8 cellular contexts compared by ENCODE assay signal in the genomic region with DNA sequence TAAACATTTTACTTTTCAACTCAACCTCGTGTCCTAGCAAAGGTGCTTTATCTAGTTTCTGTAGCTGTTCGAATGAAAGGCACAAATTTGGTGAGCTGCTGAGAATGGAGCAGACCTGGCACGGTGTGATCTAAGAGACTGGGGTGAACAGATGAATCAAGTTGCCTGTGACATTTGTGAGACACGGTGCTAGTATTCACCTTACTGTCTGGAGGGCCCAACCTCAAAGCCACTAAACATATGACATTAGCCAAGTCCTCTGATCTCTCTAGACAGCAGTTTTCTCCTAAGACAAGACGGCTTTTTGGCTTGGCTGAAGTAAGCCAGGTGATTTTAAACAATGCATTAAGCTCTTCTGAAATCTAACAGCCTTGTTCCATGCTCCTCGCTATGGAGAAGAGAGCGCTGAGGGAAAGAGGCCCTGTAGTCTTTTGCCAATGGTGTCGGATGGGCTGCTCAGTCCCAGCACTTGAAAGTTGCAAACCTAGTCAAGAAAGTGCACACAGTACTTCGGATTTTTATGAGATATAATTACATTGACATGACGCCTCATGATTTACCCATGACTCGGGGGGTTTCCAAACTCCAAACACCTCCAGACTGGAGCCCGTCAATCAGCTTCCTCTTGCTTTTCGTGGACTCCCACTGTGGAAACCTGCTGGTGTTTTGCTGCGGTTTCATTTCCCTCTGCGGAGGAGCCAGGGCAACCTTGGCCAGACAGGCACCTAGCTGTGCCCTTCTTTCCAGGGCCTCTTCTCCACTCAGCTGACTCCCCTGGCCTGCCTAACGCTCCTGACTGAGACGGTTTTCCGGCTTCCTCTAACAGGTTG. TPM values are rescaled to one million over a fixed set of nuclear protein-coding genes. Genes with fewer than 3 reads are reported as not detected.
DNase-seq lines count a peak whose midpoint lies in the region; ATAC-seq and TF ChIP-seq lines count a peak whose summit lies in the region.

No MANE protein-coding gene starts in this region.

- no peak for TF ChIP-seq CTCF in CD8-positive, alpha-beta T cell (IDR thresholded peaks at IDR 0.05)
- TF ChIP-seq CTCF in RWPE2 (IDR thresholded peaks at IDR 0.05; ENCODE audit: poor library complexity, severe bottlenecking) = no peak

- ATAC-seq in CD8-positive, alpha-beta T cell = peak; percentile 62
- ATAC-seq in GM21825 (IDR thresholded peaks at IDR 0.05; ENCODE audit: unreplicated experiment) (peak; percentile 22), RWPE2 (ENCODE audit: low read depth) (no peak), HG02870 (IDR thresholded peaks at IDR 0.05; ENCODE audit: unreplicated experiment) (no peak)
- ATAC-seq in naive thymus-derived CD8-positive, alpha-beta T cell = peak; percentile 52 to 68

- H3K9ac ChIP-seq in duodenal mucosa (ENCODE audit: low read depth in 1 of 2, low read length in 2 of 2) = peak overlapping the region; percentile 81 to 98

- H3K9me3 ChIP-seq in CD8-positive, alpha-beta T cell (ENCODE audit: low read length) = no peaks in the 10 kb centered on the region
- H3K9me3 ChIP-seq in RWPE2 (ENCODE audit: severe bottlenecking) = no peaks in the 10 kb centered on the region
- no peaks in the 10 kb centered on the region for H3K9me3 ChIP-seq in duodenal mucosa (ENCODE audit: control insufficient read depth in 1 of 2, low read length in 2 of 2)

- no peaks in the 10 kb centered on the region for H3K9me3 Mint-ChIP-seq in CD8-positive, alpha-beta T cell
- H3K9me3 Mint-ChIP-seq in naive thymus-derived CD8-positive, alpha-beta T cell = no peaks in the 10 kb centered on the region

- peaks cover 29% of the 10 kb centered on the region for H3K4me1 Mint-ChIP-seq in CD8-positive, alpha-beta T cell (ENCODE audit: low read depth)
- peaks cover 15 to 40% (median 30%) of the 10 kb centered on the region in 4 donors for H3K4me1 Mint-ChIP-seq in naive thymus-derived CD8-positive, alpha-beta T cell

- no peaks in the 10 kb centered on the region for H3K27me3 Mint-ChIP-seq in CD8-positive, alpha-beta T cell (ENCODE audit: low read depth)
- H3K27me3 Mint-ChIP-seq in naive thymus-derived CD8-positive, alpha-beta T cell = no peaks in the 10 kb centered on the region

- H3K36me3 ChIP-seq in CD8-positive, alpha-beta T cell (ENCODE audit: insufficient read depth, low read length) = no peaks in the 10 kb centered on the region
- H3K36me3 ChIP-seq in RWPE2 (ENCODE audit: low read depth) (peaks cover 20% of the 10 kb centered on the region), duodenal mucosa (ENCODE audit: control insufficient read depth in 1 of 2, insufficient read depth in 2 of 2, low read length in 2 of 2) (peaks cover 0 to 14% of the 10 kb centered on the region in 2 donors)

- CTCF ChIA-PET in CD8-positive, alpha-beta T cell (lab: Charles Lee) = interaction anchor here (0.7 to 8.1 kb wide), 5 partner anchors 16 to 729 kb away, joined by 3 to 95 read pairs (median 4); a partner anchor contains a TSS

- peak overlapping the region; percentile 58 for H3K27ac ChIP-seq in CD8-positive, alpha-beta T cell (ENCODE audit: low read depth, low read length)
- H3K27ac ChIP-seq in RWPE2 (ENCODE audit: poor library complexity, severe bottlenecking) (peak overlapping the region; percentile 61), duodenal mucosa (ENCODE audit: low read depth, low read length) (peak overlapping the region; percentile 64)

- peak in 4 of 7 experiments; percentile 22 to 64 (median 38) for DNase-seq in CD8-positive, alpha-beta T cell
- DNase-seq in RWPE2 (ENCODE audit: low spot score) (no peak), NCI-H187 treated with DMSO at 0.1 percent for 48 hours (lab: John Stamatoyannopoulos, UW) (no peak), NCI-H1092 treated with DMSO at 0.1 percent for 48 hours (lab: John Stamatoyannopoulos, UW) (no peak)
- peak in 9 of 10 donors; percentile 17 to 67 (median 44) for DNase-seq in naive thymus-derived CD8-positive, alpha-beta T cell

- intact Hi-C loops in CD8-positive, alpha-beta T cell (cut with DNase I, micrococcal nuclease) = loop anchor here (1.0 to 5.0 kb wide), 10 partner anchors 40 to 538 kb away; a partner anchor contains a TSS

- peak overlapping the region; percentile 62 for H3K4me3 ChIP-seq in CD8-positive, alpha-beta T cell (ENCODE audit: low read depth, low read length)
- H3K4me3 ChIP-seq in RWPE2 (ENCODE audit: severe bottlenecking) = peak overlapping the region; percentile 74
- H3K4me3 ChIP-seq in duodenal mucosa (ENCODE audit: low read depth in 1 of 2, low read length in 2 of 2) = peak overlapping the region; percentile 80 to 95

- H3K4me3 Mint-ChIP-seq in CD8-positive, alpha-beta T cell = peak overlapping the region; percentile 98
- peak overlapping the region; percentile 90 to 98 (median 96) for H3K4me3 Mint-ChIP-seq in naive thymus-derived CD8-positive, alpha-beta T cell

- peaks cover 16% of the 10 kb centered on the region for H3K36me3 Mint-ChIP-seq in CD8-positive, alpha-beta T cell
- H3K36me3 Mint-ChIP-seq in naive thymus-derived CD8-positive, alpha-beta T cell = peaks cover 0 to 5% (median 0%) of the 10 kb centered on the region in 3 donors

- H3K27ac Mint-ChIP-seq in CD8-positive, alpha-beta T cell = peak overlapping the region; percentile 97
- peak overlapping the region; percentile 87 to 97 (median 94) for H3K27ac Mint-ChIP-seq in naive thymus-derived CD8-positive, alpha-beta T cell

- H3K4me1 ChIP-seq in CD8-positive, alpha-beta T cell (ENCODE audit: insufficient read depth, low read length) = peaks cover 20% of the 10 kb centered on the region
- no peaks in the 10 kb centered on the region for H3K4me1 ChIP-seq in RWPE2 (ENCODE audit: insufficient read depth, poor library complexity, severe bottlenecking)
- peaks cover 18 to 31% of the 10 kb centered on the region in 2 donors for H3K4me1 ChIP-seq in duodenal mucosa (ENCODE audit: control insufficient read depth in 1 of 2, insufficient read depth in 2 of 2, low read length in 2 of 2)

- no peaks in the 10 kb centered on the region for H3K27me3 ChIP-seq in CD8-positive, alpha-beta T cell (ENCODE audit: insufficient read depth, low read length)
- no peaks in the 10 kb centered on the region for H3K27me3 ChIP-seq in RWPE2 (ENCODE audit: insufficient read depth, poor library complexity, severe bottlenecking)
- H3K27me3 ChIP-seq in duodenal mucosa (ENCODE audit: control insufficient read depth in 1 of 2, insufficient read depth in 2 of 2, low read length in 2 of 2) = no peaks in the 10 kb centered on the region

- POLR2A ChIA-PET in CD8-positive, alpha-beta T cell (lab: Charles Lee) = interaction anchor here (1.7 kb wide), 1 partner anchor 284 kb away, joined by 7 read pairs; a partner anchor contains a TSS
- POLR2A ChIA-PET in naive thymus-derived CD8-positive, alpha-beta T cell (lab: Charles Lee) = interaction anchor here (0.6 to 1.6 kb wide), 5 partner anchors 57 to 285 kb away, joined by 3 to 5 read pairs (median 4); a partner anchor contains a TSS

RNA-seq across cellular contexts. Expression of a gene that starts 0.8 kb away (rescaled TPM):
- total RNA-seq in CD8-positive, alpha-beta T cell = 10 to 100 TPM; 15.6 to 16.0 TPM
- total RNA-seq in naive thymus-derived CD8-positive, alpha-beta T cell = 10 to 100 TPM; 21.5 to 25.1 TPM
- 10 to 100 TPM; 27.6 to 40.5 (median 29.4) TPM for polyA plus RNA-seq in naive thymus-derived CD8-positive, alpha-beta T cell

RNA-seq across cellular contexts. Expression of a gene that starts 55.4 kb away (rescaled TPM):
- 10 to 100 TPM; 11.1 to 11.2 TPM for total RNA-seq in CD8-positive, alpha-beta T cell
- total RNA-seq in naive thymus-derived CD8-positive, alpha-beta T cell = 10 to 100 TPM; 22.7 to 23.7 TPM
- polyA plus RNA-seq in naive thymus-derived CD8-positive, alpha-beta T cell = 1 to 10 TPM; 5.1 to 7.7 (median 7.5) TPM

Comparison
In these comparisons a context has a peak if more than half of its experiments do, and no peak if none do; other contexts are left out.
1. ATAC-seq: peak in CD8-positive, alpha-beta T cell (single experiment), GM21825 (single experiment) and naive thymus-derived CD8-positive, alpha-beta T cell (2 of 2); none in RWPE2 (single experiment) and HG02870 (single experiment).
2. DNase-seq: peak in CD8-positive, alpha-beta T cell (4 of 7) and naive thymus-derived CD8-positive, alpha-beta T cell (9 of 10); none in RWPE2 (single experiment), NCI-H187 treated with DMSO at 0.1 percent for 48 hours (single experiment) and NCI-H1092 treated with DMSO at 0.1 percent for 48 hours (single experiment).
3. Peak in every context shown above with its lines, with median percentiles within 50 percentile points of each other: H3K27ac ChIP-seq and H3K4me3 ChIP-seq.